ENCODE assay signal across 8 cellular contexts in the genomic region with DNA sequence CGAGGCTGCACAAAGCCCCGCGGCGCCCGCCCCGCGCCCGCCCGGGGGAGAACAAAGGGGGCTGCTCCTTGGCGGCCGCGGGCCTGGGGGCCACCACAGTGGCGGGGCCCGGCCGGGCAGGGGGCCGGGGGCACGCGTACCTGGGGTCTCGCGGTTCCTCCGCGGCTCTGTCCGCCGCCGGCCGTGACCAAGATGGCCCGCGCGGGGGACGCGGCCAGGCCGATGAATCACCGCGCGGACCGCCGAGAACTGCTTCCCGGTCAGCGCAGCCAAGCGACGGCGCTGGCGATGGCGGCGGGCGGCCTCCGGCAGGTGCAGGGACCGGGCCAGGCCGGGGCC. TPM values are rescaled to one million over a fixed set of nuclear protein-coding genes. Genes with fewer than 3 reads are reported as not detected.
DNase-seq lines count a peak whose midpoint lies in the region; ATAC-seq, FAIRE-seq and TF ChIP-seq lines count a peak whose summit lies in the region.

A gene (minus strand): TSS at position 330 of the 339 bp plus-strand sequence. CDS start 677 bp downstream, outside the sequence.

- peak within 1 kb of the TSS; percentile 55 to 94 (median 86) for H3K4me3 Mint-ChIP-seq in naive B cell

- H3K4me1 Mint-ChIP-seq in naive B cell: peaks cover 17 to 27% (median 20%) of the 10 kb centered on the region in 3 donors

- peaks cover 0 to 12% of the 10 kb centered on the region in 2 donors for H3K36me3 Mint-ChIP-seq in naive B cell

- H2BK12ac ChIP-seq in H1 (ENCODE audit: low read depth, low read length): no peak within 1 kb of the TSS

- peak within 1 kb of the TSS; percentile 76 to 96 (median 82) for H3K27ac Mint-ChIP-seq in naive B cell

- peaks cover 0 to 9% (median 4%) of the 10 kb centered on the region in 7 donors for H3K9me3 Mint-ChIP-seq in naive B cell

- POLR2A ChIA-PET in OCI-LY7 (lab: Charles Lee): no interaction called here
- POLR2A ChIA-PET in H1 (lab: Charles Lee; ENCODE audit: partially characterized antibody): interaction anchor here (1.2 to 1.5 kb wide), 2 partner anchors 10 to 15 kb away, joined by 3 to 7 read pairs; no protein-coding TSS in a partner anchor

- H4K8ac ChIP-seq in H1 (ENCODE audit: extremely low read depth, insufficient read depth, low read length): peak within 1 kb of the TSS; percentile 87; the same call in 1 of the 2 replicates

- H2BK5ac ChIP-seq in H1 (ENCODE audit: low read depth, low read length): no peak within 1 kb of the TSS

- intact Hi-C loops in OCI-LY7 (cut with micrococcal nuclease; ENCODE audit: unreplicated experiment): no loop called here

- peak within 1 kb of the TSS; percentile 60 for H3K18ac ChIP-seq in H1 (ENCODE audit: extremely low read depth, low read length)

- H3K9me3 ChIP-seq in OCI-LY7 (ENCODE audit: low read length) (peaks cover 8% of the 10 kb centered on the region; the same call in 1 of the 2 replicates), H1 (ENCODE audit: insufficient read depth in 2 of 2, low read depth in 1 of 2, low read length in 1 of 2) (peaks cover 11 to 14% of the 10 kb centered on the region in 2 experiments)

- no peak within 1 kb of the TSS for H3K23ac ChIP-seq in H1 (ENCODE audit: insufficient read length)

- no peak for TF ChIP-seq RAD21 in H1 (IDR thresholded peaks at IDR 0.05 in 1 of 2, conservative IDR thresholded peaks at IDR 0.05 in 1 of 2; ENCODE audit: low read depth in 2 of 2, low read length in 2 of 2)

- no peaks in the 10 kb centered on the region for H3K36me3 ChIP-seq in OCI-LY7 (ENCODE audit: insufficient read depth, low read length)
- H3K36me3 ChIP-seq in H1 (ENCODE audit: control insufficient read depth in 2 of 4, insufficient read depth in 4 of 4, low read length in 3 of 4): peaks cover 4 to 12% (median 10%) of the 10 kb centered on the region in 4 experiments; a peak in 4 of 8 replicates

- no peak for FAIRE-seq in H1 (lab: Jason Lieb, UNC)
- no peak for FAIRE-seq in GM12892 (lab: Jason Lieb, UNC)

- H2AK5ac ChIP-seq in H1 (ENCODE audit: low read depth, low read length): no peak within 1 kb of the TSS; the same call in 1 of the 2 replicates

- DNase-seq in G401 (ENCODE audit: low spot score) (no peak), OCI-LY7 (ENCODE audit: low spot score) (no peak), H1 (ENCODE audit: low read depth in 1 of 2, low spot score in 2 of 2) (no peak), naive B cell (no peak), RPMI8226 (no peak), GM12892 (ENCODE audit: insufficient read length) (no peak), NCI-H446 treated with DMSO at 0.1 percent for 48 hours (lab: John Stamatoyannopoulos, UW) (no peak), erythroblast (lab: John Stamatoyannopoulos, UW) (no peak)

- H3K4me2 ChIP-seq in OCI-LY7 (ENCODE audit: low read length) (peak within 1 kb of the TSS; percentile 66), H1 (ENCODE audit: insufficient read depth in 1 of 2, low read depth in 2 of 2, low read length in 2 of 2) (peak within 1 kb of the TSS; percentile 71 to 83)

- CTCF ChIA-PET in OCI-LY7 (lab: Charles Lee; ENCODE audit: unreplicated experiment) (no interaction called here), H1 (lab: Charles Lee; ENCODE audit: partially characterized antibody) (no interaction called here)

- peak within 1 kb of the TSS; percentile 76 for H3K4me3 ChIP-seq in OCI-LY7 (ENCODE audit: low read depth, low read length, poor library complexity, severe bottlenecking)
- peak within 1 kb of the TSS; percentile 52 to 77 (median 64) for H3K4me3 ChIP-seq in H1 (ENCODE audit: extremely low read depth in 1 of 4, insufficient read depth in 2 of 4, low read depth in 3 of 4, low read length in 4 of 4)

- H3K79me1 ChIP-seq in H1 (ENCODE audit: low read depth, low read length): peaks cover 14% of the 10 kb centered on the region; the same call in 1 of the 2 replicates

- TF ChIP-seq CTCF in OCI-LY7 (conservative IDR thresholded peaks at IDR 0.05; ENCODE audit: low read length) (no peak), H1 (IDR thresholded peaks at IDR 0.05; ENCODE audit: control extremely low read depth in 1 of 3, insufficient read depth in 1 of 3, low read depth in 1 of 3, low read length in 3 of 3) (no peak)

- no peak for TF ChIP-seq EP300 in H1 (IDR thresholded peaks at IDR 0.05; ENCODE audit: borderline replicate concordance in 1 of 2, low read depth in 2 of 2, low read length in 2 of 2)

- H3K4me1 ChIP-seq in OCI-LY7 (ENCODE audit: insufficient read depth, low read length, poor library complexity, severe bottlenecking): no peaks in the 10 kb centered on the region
- H3K4me1 ChIP-seq in H1 (replicated peaks in 1 of 4; ENCODE audit: control insufficient read depth in 3 of 4, insufficient read depth in 4 of 4, low read length in 3 of 4): peaks cover 0 to 11% (median 6%) of the 10 kb centered on the region in 4 experiments; a peak in 5 of 7 replicates

- peak within 1 kb of the TSS; percentile 15 for H3K27ac ChIP-seq in OCI-LY7 (ENCODE audit: low read depth, low read length, poor library complexity, severe bottlenecking)
- H3K27ac ChIP-seq in H1 (ENCODE audit: low read depth, low read length): no peak within 1 kb of the TSS

- peaks cover 8 to 12% (median 10%) of the 10 kb centered on the region in 3 donors for H3K27me3 Mint-ChIP-seq in naive B cell

- H3K14ac ChIP-seq in H1 (ENCODE audit: insufficient read length): no peak within 1 kb of the TSS

- H3K79me2 ChIP-seq in OCI-LY7 (ENCODE audit: insufficient read depth, low read depth, low read length) (no peaks in the 10 kb centered on the region), H1 (ENCODE audit: control insufficient read depth in 1 of 2, insufficient read depth in 2 of 2, low read length in 2 of 2) (peaks cover 0 to 27% of the 10 kb centered on the region in 2 experiments; a peak in 2 of 4 replicates)

- peak within 1 kb of the TSS; percentile 48 to 87 (median 72) for H3K9ac ChIP-seq in H1 (replicated peaks in 1 of 4; ENCODE audit: extremely low read depth in 1 of 4, low read depth in 3 of 4, low read length in 3 of 4)

- 1% methylated on average over 17 of the region's 49 CpGs; no CpG with 5 or more reads in 1 of the 2 experiments for WGBS in H1 (ENCODE audit: extremely low coverage in 1 of 2, insufficient coverage in 1 of 2, insufficient read length in 1 of 2, insufficient replicate concordance in 2 of 2, low coverage in 1 of 2, low lambda C conversion rate in 2 of 2, missing lambda C conversion rate in 1 of 2), 2 experiments

- H3K23me2 ChIP-seq in H1 (ENCODE audit: low read depth, low read length): peaks cover 4% of the 10 kb centered on the region; the same call in 1 of the 2 replicates

- no peaks in the 10 kb centered on the region for H3K9me2 ChIP-seq in OCI-LY7 (ENCODE audit: insufficient read depth, low read length)

- no TSS peak for BruUV-seq in OCI-LY7 (replicated peaks; lab: Mats Ljungman, UMichigan)

- no peaks in the 10 kb centered on the region for H4K20me1 ChIP-seq in OCI-LY7 (ENCODE audit: insufficient read depth, low read length)
- H4K20me1 ChIP-seq in H1 (replicated peaks in 1 of 2; ENCODE audit: control insufficient read depth in 1 of 2, insufficient read depth in 2 of 2, low read length in 2 of 2): peaks cover 2 to 6% of the 10 kb centered on the region in 2 experiments

- H3K56ac ChIP-seq in H1 (replicated peaks; ENCODE audit: insufficient read length, low read depth, low read length): no peak within 1 kb of the TSS

- H3K4ac ChIP-seq in H1 (replicated peaks; ENCODE audit: insufficient read length, low read depth, low read length): no peak within 1 kb of the TSS

- no peak within 1 kb of the TSS for H2BK120ac ChIP-seq in H1 (replicated peaks; ENCODE audit: low read depth, low read length)

- H3K27me3 ChIP-seq in H1 (replicated peaks in 1 of 4; ENCODE audit: control insufficient read depth in 3 of 4, extremely low read depth in 1 of 4, insufficient read depth in 3 of 4, low read length in 3 of 4): no peaks in the 10 kb centered on the region

- H4K91ac ChIP-seq in H1 (replicated peaks; ENCODE audit: insufficient read length, low read length): no peak within 1 kb of the TSS

- no peak within 1 kb of the TSS for H2BK20ac ChIP-seq in H1 (ENCODE audit: low read length)

- H2BK15ac ChIP-seq in H1 (ENCODE audit: low read length): peak within 1 kb of the TSS; percentile 12; the same call in 1 of the 2 replicates

- TF ChIP-seq POLR2A in H1 (IDR thresholded peaks at IDR 0.05; ENCODE audit: control extremely low read depth in 1 of 2, low read depth in 2 of 2, low read length in 2 of 2) (peak in 1 of 2 experiments; percentile 44; a peak in 1 of 3 replicates), GM12892 (IDR thresholded peaks at IDR 0.05; ENCODE audit: low read depth, low read length) (no peak), erythroblast (IDR thresholded peaks at IDR 0.05; ENCODE audit: low read length) (no peak)

- ATAC-seq in naive B cell (ENCODE audit: low read depth in 2 of 2): peak; percentile 20 to 24

- no peak within 1 kb of the TSS for H4K5ac ChIP-seq in H1 (ENCODE audit: insufficient read length, low read depth, low read length)

- in situ Hi-C loops in G401 (cut with HindIII; ENCODE audit: low sequenced_read_pairs): no loop called here

- H2AFZ ChIP-seq in OCI-LY7 (ENCODE audit: low read length) (peak within 1 kb of the TSS; percentile 83; the same call in 1 of the 2 replicates), H1 (ENCODE audit: low read length) (no peak within 1 kb of the TSS)

TF ChIP-seq in H1, 55 proteins besides CTCF, POLR2A, EP300 and RAD21 (continues in another document):
- TF ChIP-seq, protein P1, sequence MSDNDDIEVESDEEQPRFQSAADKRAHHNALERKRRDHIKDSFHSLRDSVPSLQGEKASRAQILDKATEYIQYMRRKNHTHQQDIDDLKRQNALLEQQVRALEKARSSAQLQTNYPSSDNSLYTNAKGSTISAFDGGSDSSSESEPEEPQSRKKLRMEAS (IDR thresholded peaks at IDR 0.05): peak; percentile 64; the same call in 1 of the 2 replicates
- TF ChIP-seq YY1 (IDR thresholded peaks at IDR 0.05; ENCODE audit: low read depth, low read length) (peak; percentile 70; the same call in 1 of the 2 replicates), KDM4A (IDR thresholded peaks at IDR 0.05; ENCODE audit: low read depth, low read length, severe bottlenecking) (peak; percentile 73)

RNA-seq across cellular contexts. Expression of the gene that starts here (rescaled TPM):
- 11.4 and 12.3 TPM in 2 replicates for total RNA-seq in G401 (2014; rRNA removed; shearing (Covaris generic))
- total RNA-seq in OCI-LY7 (2014; rRNA removed; shearing (Covaris generic)): 8.7 and 9.8 TPM in 2 replicates
- total RNA-seq in OCI-LY7 (2022): 10.6 and 12.3 TPM in 2 replicates
- total RNA-seq in H1 (2021; fragmentation: NEBNext Ultra II Directional; extraction: Animal tissue kit (Norgen Biotek cat#: 25700)): 27.5 and 28.3 TPM in 2 replicates
- polyA plus RNA-seq in H1 (2011; rRNA removed) (16.4 and 22.9 TPM in 2 replicates), naive B cell (ENCODE audit: low read depth in 6 of 6) (1 to 10 TPM in 5 of 6 donors, not detected in 1; 1.9 to 3.3 (median 2.7) TPM)
- 18.9 TPM for polyA plus RNA-seq in H1 (2011; cell fraction: cytosol; rRNA removed)
- 17.0 TPM for polyA plus RNA-seq in H1 (2011; cell fraction: nucleus; rRNA removed)
- polyA plus RNA-seq in H1 (2012, experiment 1 of 2): 18.5 to 21.0 TPM (median 20.5 TPM) in 4 replicates
- 16.6 TPM for polyA plus RNA-seq in H1 (2012, experiment 2 of 2)
- 11.5 TPM for polyA plus RNA-seq in H1 (2013, experiment 1 of 2)
- polyA plus RNA-seq in H1 (2013, experiment 2 of 2): 11.9 TPM
- 46.1 and 52.6 TPM in 2 replicates for polyA minus RNA-seq in H1 (2011; rRNA and poly(A)+ RNA removed)
- 24.7 TPM for polyA minus RNA-seq in H1 (2011; cell fraction: cytosol; rRNA and poly(A)+ RNA removed)
- 28.3 TPM for polyA minus RNA-seq in H1 (2011; cell fraction: nucleus; rRNA and poly(A)+ RNA removed)
- 1.5 TPM for polyA plus RNA-seq in GM12892 (2012; ENCODE audit: missing spikeins)
